Comparison of ENCODE assay signal across 2 cellular contexts in genomic region chr11:66044757-66045156, GRCh38.
TF ChIP-seq lines count a peak whose summit lies in the region.

No MANE protein-coding gene starts in this region.

TF ChIP-seq in GM23338, 12 proteins besides CTCF, POLR2A, EP300 and RAD21:
- no peak for TF ChIP-seq CREB1 (CRISPR knock-in tag; IDR thresholded peaks at IDR 0.05; ENCODE audit: low read depth)
- no peak for TF ChIP-seq NANOG (IDR thresholded peaks at IDR 0.05; ENCODE audit: borderline replicate concordance)
- TF ChIP-seq POLR2AphosphoS5 (IDR thresholded peaks at IDR 0.05; ENCODE audit: low read depth), result no peak
- TF ChIP-seq STAT1 (IDR thresholded peaks at IDR 0.05; ENCODE audit: unreplicated experiment), result no peak
- TF ChIP-seq JUNB (IDR thresholded peaks at IDR 0.05; ENCODE audit: unreplicated experiment), result no peak
- TF ChIP-seq REST (IDR thresholded peaks at IDR 0.05; ENCODE audit: unreplicated experiment), result no peak
- TF ChIP-seq EZH2 (IDR thresholded peaks at IDR 0.05; ENCODE audit: low read depth, unreplicated experiment), result no peak
- no peak for TF ChIP-seq ZNF331 (CRISPR knock-in tag; IDR thresholded peaks at IDR 0.05; ENCODE audit: low read depth)
- TF ChIP-seq EZH2phosphoT487 (IDR thresholded peaks at IDR 0.05; ENCODE audit: unreplicated experiment), result no peak
- TF ChIP-seq ZNF462 (CRISPR knock-in tag; IDR thresholded peaks at IDR 0.05), result no peak
- TF ChIP-seq ZNF114 (CRISPR knock-in tag; IDR thresholded peaks at IDR 0.05), result no peak
- no peak for TF ChIP-seq ETS1 (IDR thresholded peaks at IDR 0.05)

TF ChIP-seq in WTC11, 78 proteins besides CTCF, POLR2A, EP300 and RAD21:
- no peak for TF ChIP-seq AR (CRISPR knock-in tag; IDR thresholded peaks at IDR 0.05)
- TF ChIP-seq NR3C1 (CRISPR knock-in tag; conservative IDR thresholded peaks at IDR 0.05; ENCODE audit: low read depth), result no peak
- TF ChIP-seq NFYB (CRISPR knock-in tag; conservative IDR thresholded peaks at IDR 0.05; ENCODE audit: low read depth), result no peak
- TF ChIP-seq ZBTB43 (CRISPR knock-in tag; IDR thresholded peaks at IDR 0.05), result no peak
- TF ChIP-seq ZNF423 (CRISPR knock-in tag; IDR thresholded peaks at IDR 0.05), result no peak
- no peak for TF ChIP-seq GTF2I (CRISPR knock-in tag; conservative IDR thresholded peaks at IDR 0.05)
- TF ChIP-seq ELF4 (CRISPR knock-in tag; IDR thresholded peaks at IDR 0.05; ENCODE audit: low read depth), result no peak
- TF ChIP-seq ZNF263 (CRISPR knock-in tag; IDR thresholded peaks at IDR 0.05; ENCODE audit: low read depth), result no peak
- no peak for TF ChIP-seq ZNF219 (CRISPR knock-in tag; IDR thresholded peaks at IDR 0.05; ENCODE audit: borderline replicate concordance)
- no peak for TF ChIP-seq ZNF512 (CRISPR knock-in tag; IDR thresholded peaks at IDR 0.05; ENCODE audit: borderline replicate concordance)
- TF ChIP-seq ERG (CRISPR knock-in tag; IDR thresholded peaks at IDR 0.05), result no peak
- no peak for TF ChIP-seq ZNF671 (CRISPR knock-in tag; IDR thresholded peaks at IDR 0.05)
- no peak for TF ChIP-seq NFATC4 (CRISPR knock-in tag; IDR thresholded peaks at IDR 0.05)
- TF ChIP-seq ZNF281 (CRISPR knock-in tag; IDR thresholded peaks at IDR 0.05), result no peak
- TF ChIP-seq GRHL2 (CRISPR knock-in tag; IDR thresholded peaks at IDR 0.05; ENCODE audit: insufficient replicate concordance, severe bottlenecking), result no peak
- no peak for TF ChIP-seq FOXP4 (CRISPR knock-in tag; IDR thresholded peaks at IDR 0.05)
- no peak for TF ChIP-seq JAZF1 (CRISPR knock-in tag; IDR thresholded peaks at IDR 0.05)
- no peak for TF ChIP-seq ARID4B (CRISPR knock-in tag; IDR thresholded peaks at IDR 0.05; ENCODE audit: borderline replicate concordance)
- no peak for TF ChIP-seq IRF1 (CRISPR knock-in tag; IDR thresholded peaks at IDR 0.05)
- no peak for TF ChIP-seq FOXJ3 (CRISPR knock-in tag; IDR thresholded peaks at IDR 0.05; ENCODE audit: borderline replicate concordance)
